8 cellular contexts compared by ENCODE assay signal in genomic region chr15:74635228-74635627, GRCh38. TPM values are rescaled to one million over a fixed set of nuclear protein-coding genes. Genes with fewer than 3 reads are reported as not detected.
A peak's percentile ranks its signal among the peaks of the same experiment; 100 is the strongest.
DNase-seq lines count a peak whose midpoint lies in the region.

No MANE protein-coding gene starts in this region.

- DNase-seq in NCI-H1105 treated with DMSO at 0.1 percent for 48 hours (lab: John Stamatoyannopoulos, UW), result peak; percentile 24
- DNase-seq in NCI-H1105 (lab: John Stamatoyannopoulos, UW), result no peak
- peak; percentile 60 for DNase-seq in LHCN-M2 (ENCODE audit: low read depth)
- DNase-seq in T-helper 22 cell (ENCODE audit: low read depth), result peak; percentile 34
- DNase-seq in amygdala (lab: John Stamatoyannopoulos, UW), result peak in 32 of 56 donors; percentile 14 to 74 (median 36)
- peak; percentile 19 to 44 for DNase-seq in hippocampal formation (lab: John Stamatoyannopoulos, UW)
- DNase-seq in stimulated activated CD4-positive, alpha-beta T cell treated with anti-CD3 and anti-CD28 coated beads, Interleukin-12 subunit alpha, Interleukin-12 subunit beta, amount 100 ng/mL, for 24 hours (ENCODE audit: low read depth in 2 of 2), result peak; percentile 59 to 70
- no peak for DNase-seq in cortex of kidney (lab: John Stamatoyannopoulos, UW)

RNA-seq across cellular contexts. Expression of gene CLK3, which starts 19.6 kb away (rescaled TPM):
- total RNA-seq in LHCN-M2 (2014; rRNA removed), result 60.5 and 81.1 TPM in 2 replicates
- polyA plus RNA-seq in LHCN-M2 (2012), result 51.2 TPM

Comparison
In these comparisons a context has a peak if more than half of its experiments do, and no peak if none do; other contexts are left out.
1. DNase-seq: peak in NCI-H1105 treated with DMSO at 0.1 percent for 48 hours (single experiment), LHCN-M2 (single experiment), T-helper 22 cell (single experiment), amygdala (32 of 56), hippocampal formation (2 of 2) and stimulated activated CD4-positive, alpha-beta T cell treated with anti-CD3 and anti-CD28 coated beads, Interleukin-12 subunit alpha, Interleukin-12 subunit beta, amount 100 ng/mL, for 24 hours (2 of 2); none in NCI-H1105 (single experiment) and cortex of kidney (single experiment).